Comparison of ENCODE assay signal across 7 cellular contexts in the genomic region with DNA sequence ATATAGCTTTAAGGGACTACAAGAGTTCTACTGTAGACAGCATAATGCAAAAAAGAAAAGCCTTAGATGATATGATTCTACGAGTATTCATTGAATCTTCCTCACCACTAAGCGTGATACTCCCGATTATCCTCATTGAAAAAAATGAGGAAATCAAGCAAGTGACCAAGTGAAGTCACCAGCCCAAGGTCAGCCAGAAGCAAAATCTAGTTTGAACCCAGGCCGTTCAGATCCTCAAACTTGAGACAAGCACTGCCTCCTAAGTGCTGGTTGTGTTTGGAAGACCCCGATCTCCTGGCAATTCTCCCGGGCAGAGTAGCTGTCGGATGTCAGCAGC. TPM values are rescaled to one million over a fixed set of nuclear protein-coding genes. Genes with fewer than 3 reads are reported as not detected.
A peak's percentile ranks its signal among the peaks of the same experiment; 100 is the strongest.
DNase-seq lines count a peak whose midpoint lies in the region; ATAC-seq and TF ChIP-seq lines count a peak whose summit lies in the region.

No MANE protein-coding gene starts in this region.

- H3K4me1 Mint-ChIP-seq in activated CD8-positive, alpha-beta T cell treated with anti-CD3 and anti-CD28 coated beads for 36 hours (ENCODE audit: low read depth), result peaks cover 57% of the 10 kb centered on the region
- H3K4me1 Mint-ChIP-seq in stimulated activated memory B cell treated with anti-CD40 and anti-IgM and Interleukin-4, amounts not matched to agents 10 μg/mL and 1 μg/mL and 100 μg/mL, for 72 hours, result peaks cover 42% of the 10 kb centered on the region

- H3K36me3 Mint-ChIP-seq in activated CD8-positive, alpha-beta T cell treated with anti-CD3 and anti-CD28 coated beads for 36 hours (ENCODE audit: low read depth), result peaks cover 14% of the 10 kb centered on the region
- H3K36me3 Mint-ChIP-seq in stimulated activated memory B cell treated with anti-CD40 and anti-IgM and Interleukin-4, amounts not matched to agents 10 μg/mL and 1 μg/mL and 100 μg/mL, for 72 hours, result peaks cover 5% of the 10 kb centered on the region

- CTCF ChIA-PET in HEK293 (lab: Yijun Ruan, JAX), result interaction anchor here (0.6 kb wide), 1 partner anchor 384 kb away, joined by 3 read pairs; no protein-coding TSS in a partner anchor
- CTCF ChIA-PET in activated CD8-positive, alpha-beta T cell treated with anti-CD3 and anti-CD28 coated beads for 36 hours (lab: Charles Lee), result interaction anchor here (0.9 to 2.8 kb wide), 3 partner anchors 8 to 436 kb away, joined by 3 to 11 read pairs (median 3); no protein-coding TSS in a partner anchor

- H3K27me3 Mint-ChIP-seq in activated CD8-positive, alpha-beta T cell treated with anti-CD3 and anti-CD28 coated beads for 36 hours, result no peaks in the 10 kb centered on the region
- no peaks in the 10 kb centered on the region for H3K27me3 Mint-ChIP-seq in stimulated activated memory B cell treated with anti-CD40 and anti-IgM and Interleukin-4, amounts not matched to agents 10 μg/mL and 1 μg/mL and 100 μg/mL, for 72 hours

- no peak overlapping the region for H3K27ac ChIP-seq in HEK293 (ENCODE audit: extremely low read depth, low read depth, low read length)

- DNase-seq in activated CD8-positive, alpha-beta T cell treated with anti-CD3 and anti-CD28 coated beads for 36 hours, result no peak
- no peak for DNase-seq in NCI-H1694 (lab: John Stamatoyannopoulos, UW)
- DNase-seq in Ammon's horn (ENCODE audit: low spot score), result no peak
- DNase-seq in KBM-7, result no peak

- H3K9me3 ChIP-seq in HEK293 (ENCODE audit: control insufficient read depth, insufficient read depth, low read depth, low read length) (no peaks in the 10 kb centered on the region), iPS-18c (ENCODE audit: control insufficient read depth, insufficient read depth, low read length) (no peaks in the 10 kb centered on the region)

- POLR2A ChIA-PET in HEK293 (lab: Yijun Ruan, JAX), result no interaction called here
- POLR2A ChIA-PET in activated CD8-positive, alpha-beta T cell treated with anti-CD3 and anti-CD28 coated beads for 36 hours (lab: Charles Lee), result interaction anchor here (0.8 to 4.5 kb wide), 4 partner anchors 9 to 13 kb away, joined by 4 to 16 read pairs (median 10); no protein-coding TSS in a partner anchor

- peak overlapping the region; percentile 93 for H3K27ac Mint-ChIP-seq in activated CD8-positive, alpha-beta T cell treated with anti-CD3 and anti-CD28 coated beads for 36 hours
- peak overlapping the region; percentile 85 for H3K27ac Mint-ChIP-seq in stimulated activated memory B cell treated with anti-CD40 and anti-IgM and Interleukin-4, amounts not matched to agents 10 μg/mL and 1 μg/mL and 100 μg/mL, for 72 hours

- TF ChIP-seq CTCF in HEK293 (tag by site-specific recombination; IDR thresholded peaks at IDR 0.05), result no peak
- no peak for TF ChIP-seq CTCF in activated CD8-positive, alpha-beta T cell treated with anti-CD3 and anti-CD28 coated beads for 36 hours (IDR thresholded peaks at IDR 0.05)

- intact Hi-C loops in activated CD8-positive, alpha-beta T cell treated with anti-CD3 and anti-CD28 coated beads for 36 hours (cut with micrococcal nuclease), result no loop called here

- no peaks in the 10 kb centered on the region for H3K4me1 ChIP-seq in HEK293 (ENCODE audit: control insufficient read depth, insufficient read depth, low read length)

- in situ Hi-C loops in KBM-7 (cut with MboI; ENCODE audit: low pct_unique_long_range_greater_than_20kb, low sequenced_read_pairs), result no loop called here

- H3K4me3 ChIP-seq in HEK293 (ENCODE audit: low read depth, low read length), result peak overlapping the region; percentile 98
- peak overlapping the region; percentile 90 for H3K4me3 ChIP-seq in iPS-18c (ENCODE audit: insufficient read depth, low read depth, low read length)

- peak overlapping the region; percentile 89 for H3K4me3 Mint-ChIP-seq in activated CD8-positive, alpha-beta T cell treated with anti-CD3 and anti-CD28 coated beads for 36 hours
- peak overlapping the region; percentile 90 for H3K4me3 Mint-ChIP-seq in stimulated activated memory B cell treated with anti-CD40 and anti-IgM and Interleukin-4, amounts not matched to agents 10 μg/mL and 1 μg/mL and 100 μg/mL, for 72 hours

- no peak for ATAC-seq in activated CD8-positive, alpha-beta T cell treated with anti-CD3 and anti-CD28 coated beads for 36 hours
- no peak for ATAC-seq in stimulated activated memory B cell treated with anti-CD40 and anti-IgM and Interleukin-4, amounts not matched to agents 10 μg/mL and 1 μg/mL and 100 μg/mL, for 72 hours

- no peaks in the 10 kb centered on the region for H3K9me3 Mint-ChIP-seq in activated CD8-positive, alpha-beta T cell treated with anti-CD3 and anti-CD28 coated beads for 36 hours
- no peaks in the 10 kb centered on the region for H3K9me3 Mint-ChIP-seq in stimulated activated memory B cell treated with anti-CD40 and anti-IgM and Interleukin-4, amounts not matched to agents 10 μg/mL and 1 μg/mL and 100 μg/mL, for 72 hours

- peaks cover 0 to 14% of the 10 kb centered on the region in 2 experiments; a peak in 2 of 3 replicates for H3K36me3 ChIP-seq in HEK293 (ENCODE audit: control insufficient read depth in 2 of 2, insufficient read depth in 1 of 2, low read length in 2 of 2)

TF ChIP-seq in HEK293, 187 proteins besides CTCF, POLR2A, EP300 and RAD21:
- TF ChIP-seq ZNF394 (tag by site-specific recombination; IDR thresholded peaks at IDR 0.05; ENCODE audit: borderline replicate concordance) (0 out of 2 replicates have a peak, but pooled peaks have one; percentile 30), SALL2 (tag by site-specific recombination; IDR thresholded peaks at IDR 0.05; ENCODE audit: borderline replicate concordance) (no peak), ZNF777 (tag by site-specific recombination; IDR thresholded peaks at IDR 0.05; ENCODE audit: borderline replicate concordance) (no peak)
- TF ChIP-seq, protein P1, sequence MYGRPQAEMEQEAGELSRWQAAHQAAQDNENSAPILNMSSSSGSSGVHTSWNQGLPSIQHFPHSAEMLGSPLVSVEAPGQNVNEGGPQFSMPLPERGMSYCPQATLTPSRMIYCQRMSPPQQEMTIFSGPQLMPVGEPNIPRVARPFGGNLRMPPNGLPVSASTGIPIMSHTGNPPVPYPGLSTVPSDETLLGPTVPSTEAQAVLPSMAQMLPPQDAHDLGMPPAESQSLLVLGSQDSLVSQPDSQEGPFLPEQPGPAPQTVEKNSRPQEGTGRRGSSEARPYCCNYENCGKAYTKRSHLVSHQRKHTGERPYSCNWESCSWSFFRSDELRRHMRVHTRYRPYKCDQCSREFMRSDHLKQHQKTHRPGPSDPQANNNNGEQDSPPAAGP (tag by site-specific recombination; IDR thresholded peaks at IDR 0.05), result no peak
- TF ChIP-seq, protein P2, sequence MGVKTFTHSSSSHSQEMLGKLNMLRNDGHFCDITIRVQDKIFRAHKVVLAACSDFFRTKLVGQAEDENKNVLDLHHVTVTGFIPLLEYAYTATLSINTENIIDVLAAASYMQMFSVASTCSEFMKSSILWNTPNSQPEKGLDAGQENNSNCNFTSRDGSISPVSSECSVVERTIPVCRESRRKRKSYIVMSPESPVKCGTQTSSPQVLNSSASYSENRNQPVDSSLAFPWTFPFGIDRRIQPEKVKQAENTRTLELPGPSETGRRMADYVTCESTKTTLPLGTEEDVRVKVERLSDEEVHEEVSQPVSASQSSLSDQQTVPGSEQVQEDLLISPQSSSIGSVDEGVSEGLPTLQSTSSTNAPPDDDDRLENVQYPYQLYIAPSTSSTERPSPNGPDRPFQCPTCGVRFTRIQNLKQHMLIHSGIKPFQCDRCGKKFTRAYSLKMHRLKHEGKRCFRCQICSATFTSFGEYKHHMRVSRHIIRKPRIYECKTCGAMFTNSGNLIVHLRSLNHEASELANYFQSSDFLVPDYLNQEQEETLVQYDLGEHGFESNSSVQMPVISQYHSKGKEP (tag by site-specific recombination; IDR thresholded peaks at IDR 0.05), result no peak
- TF ChIP-seq, protein P3, sequence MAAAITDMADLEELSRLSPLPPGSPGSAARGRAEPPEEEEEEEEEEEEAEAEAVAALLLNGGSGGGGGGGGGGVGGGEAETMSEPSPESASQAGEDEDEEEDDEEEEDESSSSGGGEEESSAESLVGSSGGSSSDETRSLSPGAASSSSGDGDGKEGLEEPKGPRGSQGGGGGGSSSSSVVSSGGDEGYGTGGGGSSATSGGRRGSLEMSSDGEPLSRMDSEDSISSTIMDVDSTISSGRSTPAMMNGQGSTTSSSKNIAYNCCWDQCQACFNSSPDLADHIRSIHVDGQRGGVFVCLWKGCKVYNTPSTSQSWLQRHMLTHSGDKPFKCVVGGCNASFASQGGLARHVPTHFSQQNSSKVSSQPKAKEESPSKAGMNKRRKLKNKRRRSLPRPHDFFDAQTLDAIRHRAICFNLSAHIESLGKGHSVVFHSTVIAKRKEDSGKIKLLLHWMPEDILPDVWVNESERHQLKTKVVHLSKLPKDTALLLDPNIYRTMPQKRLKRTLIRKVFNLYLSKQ (tag by site-specific recombination; IDR thresholded peaks at IDR 0.05; ENCODE audit: borderline replicate concordance), result no peak
TF ChIP-seq in HEK293: peak in this region for 1.

RNA-seq across cellular contexts. Expression of a gene that starts 0.8 kb away (rescaled TPM):
- total RNA-seq in activated CD8-positive, alpha-beta T cell treated with anti-CD3 and anti-CD28 coated beads for 36 hours, result 10 to 100 TPM; 49.2 to 49.6 TPM

RNA-seq across cellular contexts. Expression of a gene that starts 3.9 kb away (rescaled TPM):
- total RNA-seq in activated CD8-positive, alpha-beta T cell treated with anti-CD3 and anti-CD28 coated beads for 36 hours, result 10 to 100 TPM; 33.4 to 37.5 TPM

RNA-seq across cellular contexts. Expression of a gene that starts 53.0 kb away (rescaled TPM):
- total RNA-seq in activated CD8-positive, alpha-beta T cell treated with anti-CD3 and anti-CD28 coated beads for 36 hours, result 10 to 100 TPM in 1 of 2 experiments, 1 to 10 TPM in 1; 9.7 to 11.0 TPM
